8 cellular contexts compared by ENCODE assay signal in the genomic region with DNA sequence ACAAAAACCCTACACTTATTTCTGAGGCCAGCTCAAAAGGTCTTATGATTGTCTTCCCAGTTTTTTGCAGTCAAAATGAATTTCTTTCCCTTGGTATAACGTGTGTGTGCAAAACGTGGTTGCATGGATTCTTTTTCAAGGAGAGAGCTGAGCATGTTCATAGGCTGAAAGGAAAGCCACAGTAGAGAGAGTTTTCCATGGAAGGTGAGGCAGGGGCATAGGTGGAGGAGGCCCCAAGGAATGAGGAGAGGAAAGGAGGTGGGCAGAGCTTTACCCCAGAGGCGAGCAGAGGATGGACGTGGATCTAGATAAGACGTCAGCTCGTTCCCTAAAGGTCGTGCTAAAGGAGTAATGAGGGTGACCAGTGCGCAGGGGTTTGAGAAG. TPM values are rescaled to one million over a fixed set of nuclear protein-coding genes. Genes with fewer than 3 reads are reported as not detected.
DNase-seq lines count a peak whose midpoint lies in the region; ATAC-seq and TF ChIP-seq lines count a peak whose summit lies in the region.

No MANE protein-coding gene starts in this region.

- H3K4me3 ChIP-seq in Peyer's patch (peak overlapping the region; percentile 59 to 95 (median 77)), fibroblast of mammary gland (ENCODE audit: control insufficient read depth, low read depth, low read length) (peak overlapping the region; percentile 53), skeletal muscle tissue (ENCODE audit: low read length in 3 of 3) (peak overlapping the region; percentile 81 to 92 (median 81))

- H3K27ac ChIP-seq in Peyer's patch, result peak overlapping the region; percentile 81 to 90 (median 86)
- peak overlapping the region; percentile 85 for H3K27ac ChIP-seq in skeletal muscle tissue (ENCODE audit: low read depth, low read length)

- TF ChIP-seq POLR2A in Peyer's patch (IDR thresholded peaks at IDR 0.05), result no peak

- peaks cover 0 to 26% (median 0%) of the 10 kb centered on the region in 3 donors for H3K36me3 ChIP-seq in Peyer's patch
- peaks cover 23 to 26% (median 24%) of the 10 kb centered on the region in 3 donors for H3K36me3 ChIP-seq in skeletal muscle tissue (ENCODE audit: control insufficient read depth in 3 of 3, insufficient read depth in 3 of 3, low read length in 3 of 3)

- no peak for DNase-seq in Peyer's patch
- DNase-seq in fibroblast of mammary gland (ENCODE audit: low read depth), result no peak
- DNase-seq in anterior cingulate cortex (lab: John Stamatoyannopoulos, UW), result no peak
- DNase-seq in ecto neural progenitor cell (ENCODE audit: low spot score), result no peak
- no peak for DNase-seq in NCI-H774 (lab: John Stamatoyannopoulos, UW)

- H3K9me3 ChIP-seq in Peyer's patch, result no peaks in the 10 kb centered on the region
- H3K9me3 ChIP-seq in skeletal muscle tissue (ENCODE audit: control insufficient read depth in 3 of 3, low read length in 3 of 3), result no peaks in the 10 kb centered on the region

- H3K9ac ChIP-seq in skeletal muscle tissue (ENCODE audit: low read depth in 1 of 3, low read length in 3 of 3), result peak overlapping the region; percentile 57 to 93 (median 67)

- H3K4me1 ChIP-seq in Peyer's patch (peaks cover 0 to 37% (median 4%) of the 10 kb centered on the region in 4 donors), skeletal muscle tissue (ENCODE audit: control insufficient read depth in 3 of 3, insufficient read depth in 3 of 3, low read length in 3 of 3) (peaks cover 25 to 49% (median 25%) of the 10 kb centered on the region in 3 donors)

- ATAC-seq in GM21515 (IDR thresholded peaks at IDR 0.05; ENCODE audit: unreplicated experiment) (peak; percentile 2), GM18511 (IDR thresholded peaks at IDR 0.05; ENCODE audit: unreplicated experiment) (no peak)

- TF ChIP-seq CTCF in Peyer's patch (IDR thresholded peaks at IDR 0.05), result no peak
- no peak for TF ChIP-seq CTCF in fibroblast of mammary gland (conservative IDR thresholded peaks at IDR 0.05; ENCODE audit: control insufficient read depth, insufficient read depth, low read depth, low read length)

- H3K27me3 ChIP-seq in Peyer's patch, result no peaks in the 10 kb centered on the region
- no peaks in the 10 kb centered on the region for H3K27me3 ChIP-seq in skeletal muscle tissue (ENCODE audit: control insufficient read depth in 3 of 3, insufficient read depth in 3 of 3, low read length in 3 of 3)

RNA-seq across cellular contexts. Expression of a gene that starts 22.8 kb away (rescaled TPM):
- total RNA-seq in Peyer's patch (10 to 100 TPM in 2 of 4 donors, 1 to 10 TPM in 2; 3.9 to 19.0 (median 7.7) TPM), skeletal muscle tissue (8.4 TPM)

RNA-seq across cellular contexts. Expression of a gene that starts 53.8 kb away (rescaled TPM):
- total RNA-seq in Peyer's patch (100 to 1,000 TPM in 3 of 4 donors, 10 to 100 TPM in 1; 48.7 to 213 (median 187) TPM), skeletal muscle tissue (3.7 TPM)

RNA-seq across cellular contexts. Expression of a gene that starts 57.3 kb away (rescaled TPM):
- 100 to 1,000 TPM; 574 to 927 (median 633) TPM for total RNA-seq in Peyer's patch
- total RNA-seq in skeletal muscle tissue, result 2,617 TPM

Comparison
In these comparisons a context has a peak if more than half of its experiments do, and no peak if none do; other contexts are left out.
1. RNA of a gene that starts 53.8 kb away (total RNA-seq): 48.7 to 213 TPM in Peyer's patch; 3.7 TPM in skeletal muscle tissue (single experiment); every median in the first group is over 10 times any median in the second.
2. Peak in every context shown above with its lines, with median percentiles within 50 percentile points of each other: H3K4me3 ChIP-seq.